ENCODE assay signal across 1 cellular context in the genomic region with DNA sequence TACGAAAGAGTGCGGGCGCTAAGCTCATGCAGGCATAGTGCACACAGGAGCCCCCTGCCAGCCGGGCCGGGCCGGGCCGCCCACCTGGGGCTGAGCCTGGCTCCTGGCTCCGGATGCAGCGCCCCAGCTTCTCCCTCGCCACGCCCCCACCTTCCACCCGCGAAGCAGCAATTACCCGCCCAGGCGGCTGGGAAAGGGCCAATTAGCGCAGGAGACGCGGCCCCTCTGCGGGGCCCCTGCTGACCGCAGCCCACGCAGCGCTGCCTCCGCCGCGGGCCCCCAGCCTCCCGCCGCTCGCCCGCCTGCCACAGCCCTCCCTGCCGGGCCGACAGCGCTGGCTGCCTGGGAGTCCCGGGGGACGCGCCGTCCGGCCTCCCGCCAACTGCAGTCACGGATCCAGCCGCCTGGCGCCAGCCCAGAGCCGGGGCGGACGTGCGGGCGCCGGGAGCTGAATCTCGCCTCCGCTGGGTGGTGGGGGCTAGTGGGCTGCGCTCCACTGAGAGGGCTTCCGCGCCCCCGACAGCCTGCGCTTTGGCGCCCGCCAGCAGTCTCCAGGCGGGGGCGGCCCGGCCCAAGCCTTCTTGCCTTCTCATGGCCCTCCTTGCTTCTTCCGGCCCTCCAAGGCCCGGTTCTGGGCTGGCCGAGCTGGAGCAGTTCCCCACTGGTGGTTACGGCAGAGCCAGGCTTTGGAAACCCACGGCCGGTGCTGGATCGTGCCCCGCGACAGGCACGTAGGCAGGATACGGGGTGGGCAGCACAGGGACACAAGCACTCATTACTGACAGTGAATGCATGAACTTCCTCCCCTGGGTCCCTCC.
TF ChIP-seq lines count a peak whose summit lies in the region.

No MANE protein-coding gene starts in this region.

TF ChIP-seq in HepG2, 621 proteins besides CTCF, POLR2A, EP300 and RAD21 (continues in another document):
- TF ChIP-seq, protein P1, sequence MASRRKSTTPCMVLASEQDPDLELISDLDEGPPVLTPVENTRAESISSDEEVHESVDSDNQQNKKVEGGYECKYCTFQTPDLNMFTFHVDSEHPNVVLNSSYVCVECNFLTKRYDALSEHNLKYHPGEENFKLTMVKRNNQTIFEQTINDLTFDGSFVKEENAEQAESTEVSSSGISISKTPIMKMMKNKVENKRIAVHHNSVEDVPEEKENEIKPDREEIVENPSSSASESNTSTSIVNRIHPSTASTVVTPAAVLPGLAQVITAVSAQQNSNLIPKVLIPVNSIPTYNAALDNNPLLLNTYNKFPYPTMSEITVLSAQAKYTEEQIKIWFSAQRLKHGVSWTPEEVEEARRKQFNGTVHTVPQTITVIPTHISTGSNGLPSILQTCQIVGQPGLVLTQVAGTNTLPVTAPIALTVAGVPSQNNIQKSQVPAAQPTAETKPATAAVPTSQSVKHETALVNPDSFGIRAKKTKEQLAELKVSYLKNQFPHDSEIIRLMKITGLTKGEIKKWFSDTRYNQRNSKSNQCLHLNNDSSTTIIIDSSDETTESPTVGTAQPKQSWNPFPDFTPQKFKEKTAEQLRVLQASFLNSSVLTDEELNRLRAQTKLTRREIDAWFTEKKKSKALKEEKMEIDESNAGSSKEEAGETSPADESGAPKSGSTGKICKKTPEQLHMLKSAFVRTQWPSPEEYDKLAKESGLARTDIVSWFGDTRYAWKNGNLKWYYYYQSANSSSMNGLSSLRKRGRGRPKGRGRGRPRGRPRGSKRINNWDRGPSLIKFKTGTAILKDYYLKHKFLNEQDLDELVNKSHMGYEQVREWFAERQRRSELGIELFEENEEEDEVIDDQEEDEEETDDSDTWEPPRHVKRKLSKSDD (CRISPR knock-in tag; IDR thresholded peaks at IDR 0.05; ENCODE audit: low read depth) = peak; percentile 32; the same call in 1 of the 2 replicates
- TF ChIP-seq CENPT (CRISPR knock-in tag; IDR thresholded peaks at IDR 0.05; ENCODE audit: low read depth) (0 out of 2 replicates have a peak, but pooled peaks have one; percentile 58), ZNF564 (CRISPR knock-in tag; IDR thresholded peaks at IDR 0.05) (0 out of 2 replicates have a peak, but pooled peaks have one; percentile 54), ZHX2 (IDR thresholded peaks at IDR 0.05; ENCODE audit: low read depth) (no peak), ZHX2 (CRISPR knock-in tag; IDR thresholded peaks at IDR 0.05; ENCODE audit: borderline replicate concordance) (0 out of 2 replicates have a peak, but pooled peaks have one; percentile 56), ZNF503 (CRISPR knock-in tag; IDR thresholded peaks at IDR 0.05) (no peak), PLRG1 (conservative IDR thresholded peaks at IDR 0.05) (no peak), ZNF292 (CRISPR knock-in tag; IDR thresholded peaks at IDR 0.05; ENCODE audit: borderline replicate concordance, low read depth) (0 out of 2 replicates have a peak, but pooled peaks have one; percentile 14), CAMTA2 (CRISPR knock-in tag; IDR thresholded peaks at IDR 0.05; ENCODE audit: borderline replicate concordance) (0 out of 2 replicates have a peak, but pooled peaks have one; percentile 40), ZNF407 (CRISPR knock-in tag; IDR thresholded peaks at IDR 0.05; ENCODE audit: not compliant biosample characterization) (no peak), MXD1 (CRISPR knock-in tag; IDR thresholded peaks at IDR 0.05) (peak; percentile 66; the same call in 1 of the 2 replicates), TEAD3 (CRISPR knock-in tag; optimal IDR thresholded peaks at IDR 0.05; ENCODE audit: borderline replicate concordance) (no peak), GABPB1 (CRISPR knock-in tag; IDR thresholded peaks at IDR 0.05) (peak; percentile 59; the same call in 1 of the 2 replicates), KDM3A (CRISPR knock-in tag; IDR thresholded peaks at IDR 0.05; ENCODE audit: low read depth) (0 out of 2 replicates have a peak, but pooled peaks have one; percentile 12), MED13 (CRISPR knock-in tag; IDR thresholded peaks at IDR 0.05) (peak; percentile 43; the same call in 1 of the 2 replicates), MTA1 (CRISPR knock-in tag; IDR thresholded peaks at IDR 0.05; ENCODE audit: borderline replicate concordance) (peak; percentile 22; the same call in 1 of the 2 replicates), CERS6 (CRISPR knock-in tag; IDR thresholded peaks at IDR 0.05) (no peak), ZFX (CRISPR knock-in tag; IDR thresholded peaks at IDR 0.05; ENCODE audit: low read depth) (peak; percentile 78)
- TF ChIP-seq, protein P2, sequence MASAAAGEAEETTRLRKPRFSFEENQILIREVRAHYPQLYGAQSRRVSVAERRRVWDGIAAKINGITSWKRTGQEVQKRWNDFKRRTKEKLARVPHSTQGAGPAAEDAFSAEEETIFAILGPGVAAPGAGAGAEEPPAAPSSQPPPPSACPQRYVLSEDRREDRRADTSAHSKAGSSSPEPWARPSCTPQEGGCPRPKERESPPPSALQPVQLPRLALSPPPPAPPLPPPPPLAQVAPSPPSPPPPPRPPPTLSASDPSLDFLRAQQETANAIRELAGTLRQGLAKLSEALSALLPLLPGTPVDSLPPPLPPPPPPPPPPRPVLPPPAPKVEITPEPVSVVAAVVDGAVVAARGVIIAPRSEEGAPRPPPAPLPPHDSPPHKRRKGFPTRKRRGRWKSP (CRISPR knock-in tag; IDR thresholded peaks at IDR 0.05) = peak; percentile 81
